ENCODE assay signal across 1 cellular context in genomic region chr18:22020127-22020866, GRCh38.
TF ChIP-seq lines count a peak whose summit lies in the region.

No MANE protein-coding gene starts in this region.

TF ChIP-seq in WTC11, 78 proteins besides CTCF, POLR2A, EP300 and RAD21 (continued from another document):
- TF ChIP-seq NR3C1 (CRISPR knock-in tag; conservative IDR thresholded peaks at IDR 0.05; ENCODE audit: low read depth): no peak
- TF ChIP-seq IRF2 (CRISPR knock-in tag; IDR thresholded peaks at IDR 0.05; ENCODE audit: borderline replicate concordance, low read depth): no peak
- no peak for TF ChIP-seq GRHL2 (CRISPR knock-in tag; IDR thresholded peaks at IDR 0.05; ENCODE audit: insufficient replicate concordance, severe bottlenecking)
- TF ChIP-seq, protein P1, sequence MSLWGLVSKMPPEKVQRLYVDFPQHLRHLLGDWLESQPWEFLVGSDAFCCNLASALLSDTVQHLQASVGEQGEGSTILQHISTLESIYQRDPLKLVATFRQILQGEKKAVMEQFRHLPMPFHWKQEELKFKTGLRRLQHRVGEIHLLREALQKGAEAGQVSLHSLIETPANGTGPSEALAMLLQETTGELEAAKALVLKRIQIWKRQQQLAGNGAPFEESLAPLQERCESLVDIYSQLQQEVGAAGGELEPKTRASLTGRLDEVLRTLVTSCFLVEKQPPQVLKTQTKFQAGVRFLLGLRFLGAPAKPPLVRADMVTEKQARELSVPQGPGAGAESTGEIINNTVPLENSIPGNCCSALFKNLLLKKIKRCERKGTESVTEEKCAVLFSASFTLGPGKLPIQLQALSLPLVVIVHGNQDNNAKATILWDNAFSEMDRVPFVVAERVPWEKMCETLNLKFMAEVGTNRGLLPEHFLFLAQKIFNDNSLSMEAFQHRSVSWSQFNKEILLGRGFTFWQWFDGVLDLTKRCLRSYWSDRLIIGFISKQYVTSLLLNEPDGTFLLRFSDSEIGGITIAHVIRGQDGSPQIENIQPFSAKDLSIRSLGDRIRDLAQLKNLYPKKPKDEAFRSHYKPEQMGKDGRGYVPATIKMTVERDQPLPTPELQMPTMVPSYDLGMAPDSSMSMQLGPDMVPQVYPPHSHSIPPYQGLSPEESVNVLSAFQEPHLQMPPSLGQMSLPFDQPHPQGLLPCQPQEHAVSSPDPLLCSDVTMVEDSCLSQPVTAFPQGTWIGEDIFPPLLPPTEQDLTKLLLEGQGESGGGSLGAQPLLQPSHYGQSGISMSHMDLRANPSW (CRISPR knock-in tag; conservative IDR thresholded peaks at IDR 0.05; ENCODE audit: low read depth): no peak
TF ChIP-seq in WTC11: peak in this region for 0.
